Comparison of ENCODE assay signal across 18 cellular contexts in genomic region chr2:224849264-224849663, GRCh38.
DNase-seq lines count a peak whose midpoint lies in the region; ATAC-seq and TF ChIP-seq lines count a peak whose summit lies in the region.
"Had no signal": no experiment of that assay in that cellular context is flagged by ENCODE, and none has a peak within 500 bp of the region (broad histone marks: within the 10 kb centered on the region; RNA-seq: fewer than 3 reads in every experiment).

No MANE protein-coding gene starts in this region.

- H3K36me3 ChIP-seq in CD8-positive, alpha-beta T cell (ENCODE audit: insufficient read depth, low read length), result peaks cover 76% of the 10 kb centered on the region
- H3K36me3 ChIP-seq: gastroesophageal sphincter had no signal

- peak; percentile 57 for DNase-seq in NCI-H82 (lab: John Stamatoyannopoulos, UW)
- no peak for DNase-seq in NCI-H82 treated with DMSO at 0.1 percent for 48 hours (lab: John Stamatoyannopoulos, UW; ENCODE audit: unreplicated experiment)
- no peak for DNase-seq in chondrocyte (ENCODE audit: low spot score)
- DNase-seq in progenitor cell of endocrine pancreas (ENCODE audit: low spot score, unreplicated experiment), result no peak
- DNase-seq in CD8-positive, alpha-beta T cell, result no peak
- no peak for DNase-seq in anterior cingulate cortex (lab: John Stamatoyannopoulos, UW)
- DNase-seq: activated CD8-positive, alpha-beta memory T cell treated with anti-CD3 and anti-CD28 coated beads, Interleukin-2, amount 10 ng/mL, durations not matched to agents 7 days and 5 days; activated naive CD8-positive, alpha-beta T cell treated with anti-CD3 and anti-CD28 coated beads, Interleukin-2, amount 50 U/mL, for 24 hours; kidney; naive B cell; NCI-H1930; T-helper 9 cell had no signal

- H3K9me3 ChIP-seq in CD8-positive, alpha-beta T cell (ENCODE audit: low read length), result no peaks in the 10 kb centered on the region
- H3K9me3 ChIP-seq: gastroesophageal sphincter, thoracic aorta had no signal

- ATAC-seq in HG03354 (IDR thresholded peaks at IDR 0.05; ENCODE audit: poor library complexity, severe bottlenecking, unreplicated experiment) (peak; percentile 53), HG03097 (IDR thresholded peaks at IDR 0.05; ENCODE audit: low FRiP score, unreplicated experiment) (no peak)
- no peak for ATAC-seq in CD8-positive, alpha-beta T cell
- ATAC-seq: activated CD8-positive, alpha-beta memory T cell treated with anti-CD3 and anti-CD28 coated beads, Interleukin-2, amount 10 ng/mL, durations not matched to agents 7 days and 5 days; gastroesophageal sphincter; GM12878; K562 had no signal

- H3K27ac Mint-ChIP-seq in chondrocyte (ENCODE audit: unreplicated experiment), result no peak overlapping the region
- no peak overlapping the region for H3K27ac Mint-ChIP-seq in progenitor cell of endocrine pancreas
- no peak overlapping the region for H3K27ac Mint-ChIP-seq in CD8-positive, alpha-beta T cell
- H3K27ac Mint-ChIP-seq: activated CD8-positive, alpha-beta memory T cell treated with anti-CD3 and anti-CD28 coated beads, Interleukin-2, amount 10 ng/mL, durations not matched to agents 7 days and 5 days; activated naive CD8-positive, alpha-beta T cell treated with anti-CD3 and anti-CD28 coated beads, Interleukin-2, amount 50 U/mL, for 24 hours had no signal

- CTCF ChIA-PET in CD8-positive, alpha-beta T cell (lab: Charles Lee), result interaction anchor here (1.4 kb wide), 1 partner anchor 153 kb away, joined by 7 read pairs; no protein-coding TSS in a partner anchor

- H3K4me1 Mint-ChIP-seq in chondrocyte (ENCODE audit: low read depth), result peaks cover 18% of the 10 kb centered on the region
- H3K4me1 Mint-ChIP-seq in progenitor cell of endocrine pancreas (ENCODE audit: low read depth), result no peaks in the 10 kb centered on the region
- H3K4me1 Mint-ChIP-seq in CD8-positive, alpha-beta T cell (ENCODE audit: low read depth), result peaks cover 1% of the 10 kb centered on the region

- H3K9me3 Mint-ChIP-seq in chondrocyte (ENCODE audit: low read depth), result no peaks in the 10 kb centered on the region
- H3K9me3 Mint-ChIP-seq in progenitor cell of endocrine pancreas (ENCODE audit: low read depth), result no peaks in the 10 kb centered on the region
- H3K9me3 Mint-ChIP-seq in CD8-positive, alpha-beta T cell, result no peaks in the 10 kb centered on the region
- H3K9me3 Mint-ChIP-seq: activated naive CD8-positive, alpha-beta T cell treated with anti-CD3 and anti-CD28 coated beads, Interleukin-2, amount 50 U/mL, for 24 hours; naive B cell had no signal

- H3K4me3 ChIP-seq in CD8-positive, alpha-beta T cell (ENCODE audit: low read depth, low read length), result no peak overlapping the region
- H3K4me3 ChIP-seq: gastroesophageal sphincter, GM12878, K562, thoracic aorta had no signal

- TF ChIP-seq CTCF in chondrocyte (IDR thresholded peaks at IDR 0.05), result peak; percentile 37
- TF ChIP-seq CTCF in progenitor cell of endocrine pancreas (IDR thresholded peaks at IDR 0.05; ENCODE audit: unreplicated experiment), result peak; percentile 27
- TF ChIP-seq CTCF in CD8-positive, alpha-beta T cell (IDR thresholded peaks at IDR 0.05), result no peak

- H3K27me3 Mint-ChIP-seq in chondrocyte (ENCODE audit: low read depth) (no peaks in the 10 kb centered on the region), progenitor cell of endocrine pancreas (no peaks in the 10 kb centered on the region)
- no peaks in the 10 kb centered on the region for H3K27me3 Mint-ChIP-seq in CD8-positive, alpha-beta T cell (ENCODE audit: low read depth)
- H3K27me3 Mint-ChIP-seq: activated CD8-positive, alpha-beta memory T cell treated with anti-CD3 and anti-CD28 coated beads, Interleukin-2, amount 10 ng/mL, durations not matched to agents 7 days and 5 days; activated naive CD8-positive, alpha-beta T cell treated with anti-CD3 and anti-CD28 coated beads, Interleukin-2, amount 50 U/mL, for 24 hours; naive B cell had no signal

- H3K4me3 Mint-ChIP-seq in chondrocyte (ENCODE audit: unreplicated experiment), result no peak overlapping the region
- H3K4me3 Mint-ChIP-seq in progenitor cell of endocrine pancreas (ENCODE audit: low read depth), result no peak overlapping the region
- no peak overlapping the region for H3K4me3 Mint-ChIP-seq in CD8-positive, alpha-beta T cell
- H3K4me3 Mint-ChIP-seq: activated CD8-positive, alpha-beta memory T cell treated with anti-CD3 and anti-CD28 coated beads, Interleukin-2, amount 10 ng/mL, durations not matched to agents 7 days and 5 days; activated naive CD8-positive, alpha-beta T cell treated with anti-CD3 and anti-CD28 coated beads, Interleukin-2, amount 50 U/mL, for 24 hours; naive B cell had no signal

- H3K27ac ChIP-seq in CD8-positive, alpha-beta T cell (ENCODE audit: low read depth, low read length), result no peak overlapping the region
- H3K27ac ChIP-seq: gastroesophageal sphincter, thoracic aorta had no signal

- POLR2A ChIA-PET in CD8-positive, alpha-beta T cell (lab: Charles Lee), result no interaction called here

- H3K27me3 ChIP-seq in CD8-positive, alpha-beta T cell (ENCODE audit: insufficient read depth, low read length), result no peaks in the 10 kb centered on the region
- H3K27me3 ChIP-seq: gastroesophageal sphincter had no signal

- H3K4me1 ChIP-seq in CD8-positive, alpha-beta T cell (ENCODE audit: insufficient read depth, low read length), result no peaks in the 10 kb centered on the region
- H3K4me1 ChIP-seq: gastroesophageal sphincter had no signal

- H3K36me3 Mint-ChIP-seq in chondrocyte (ENCODE audit: low read depth) (peaks cover 14% of the 10 kb centered on the region), progenitor cell of endocrine pancreas (ENCODE audit: insufficient read depth) (no peaks in the 10 kb centered on the region)
- H3K36me3 Mint-ChIP-seq in CD8-positive, alpha-beta T cell, result peaks cover 91% of the 10 kb centered on the region

- intact Hi-C loops in CD8-positive, alpha-beta T cell (cut with DNase I, micrococcal nuclease), result loop anchor here in 1 of 2 experiments (10.0 kb wide), 1 partner anchor 54 kb away; no protein-coding TSS in a partner anchor
